Comparison of ENCODE assay signal across 25 cellular contexts in the genomic region with DNA sequence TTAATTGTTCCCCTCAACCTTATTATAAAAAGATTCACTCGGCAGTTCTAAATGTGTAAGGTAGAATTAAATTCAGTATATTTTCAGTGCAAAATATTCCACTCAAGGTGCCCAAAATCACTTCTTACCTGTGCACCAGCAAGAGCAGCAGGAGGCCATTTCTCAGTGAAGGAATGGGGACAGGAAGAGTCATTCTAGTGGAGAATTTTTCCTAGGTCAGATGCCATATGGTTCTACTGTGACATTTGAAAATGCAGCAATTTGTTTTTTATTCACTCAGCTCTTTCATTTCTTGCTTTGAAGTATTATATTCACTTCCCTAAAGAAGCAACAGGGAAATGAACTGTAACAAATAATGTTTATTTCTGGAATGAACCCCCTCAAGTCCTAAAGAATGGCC.
"Had no signal": no experiment of that assay in that cellular context is flagged by ENCODE, and none has a peak within 500 bp of the region (broad histone marks: within the 10 kb centered on the region; RNA-seq: fewer than 3 reads in every experiment).

No MANE protein-coding gene starts in this region.

- H3K36me3 ChIP-seq: neural progenitor cell, ovary, right lobe of liver, sigmoid colon, stomach, thoracic aorta, thyroid gland, tibial nerve, upper lobe of left lung, vagina had no signal

- FAIRE-seq: small intestine, urothelium cell line had no signal

- DNase-seq: naive thymus-derived CD4-positive, alpha-beta T cell; natural killer cell; occipital lobe; ovary; psoas muscle; right cardiac atrium; right lobe of liver; sigmoid colon; small intestine; stimulated activated CD4-positive, alpha-beta T cell treated with anti-CD3 and anti-CD28 coated beads, Interleukin-15, amount 100 ng/mL, for 24 hours; stimulated activated CD4-positive, alpha-beta T cell treated with anti-CD3 and anti-CD28 coated beads, Interleukin-2, amount 100 ng/mL, for 24 hours; stimulated activated CD4-positive, alpha-beta T cell treated with anti-CD3 and anti-CD28 coated beads, Interleukin-2, amount 100 ng/mL, for 48 hours; stimulated activated CD4-positive, alpha-beta T cell treated with anti-CD3 and anti-CD28 coated beads, Interleukin-4, amount 100 ng/mL, for 24 hours; stimulated activated naive B cell treated with anti-CD40 and anti-IgM and Interleukin-4, amounts not matched to agents 10 μg/mL and 1 μg/mL and 100 μg/mL, for 72 hours; stimulated activated naive CD4-positive, alpha-beta T cell treated with Interleukin-2 at 50 U/mL for 16 hours; stomach; thyroid gland; trophoblast cell; upper lobe of left lung had no signal

- H3K9me3 ChIP-seq: ovary, right lobe of liver, thyroid gland, vagina had no signal

- H3K4me3 ChIP-seq: neural progenitor cell, ovary, psoas muscle, right lobe of liver, sigmoid colon, stomach, thoracic aorta, thyroid gland, tibial nerve, upper lobe of left lung, vagina had no signal

- H3K4me1 ChIP-seq: neural progenitor cell, parathyroid adenoma, psoas muscle, right lobe of liver, sigmoid colon, stomach, thyroid gland, tibial nerve, upper lobe of left lung, vagina had no signal

- H3K27me3 ChIP-seq: neural progenitor cell, ovary, right lobe of liver, sigmoid colon, stomach, thyroid gland, tibial nerve, upper lobe of left lung, vagina had no signal

- H3K27ac ChIP-seq: neural progenitor cell, ovary, parathyroid adenoma, psoas muscle, right lobe of liver, sigmoid colon, stomach, thoracic aorta, thyroid gland, tibial nerve, upper lobe of left lung, vagina had no signal
